In genomic region chr14:56216631-56217379, GRCh38 we compare ENCODE assay signal across 9 cellular contexts.
DNase-seq lines count a peak whose midpoint lies in the region; ATAC-seq and TF ChIP-seq lines count a peak whose summit lies in the region.
"Had no signal": no experiment of that assay in that cellular context is flagged by ENCODE, and none has a peak within 500 bp of the region (broad histone marks: within the 10 kb centered on the region; RNA-seq: fewer than 3 reads in every experiment).

No MANE protein-coding gene starts in this region.

- no peaks in the 10 kb centered on the region for H3K27me3 Mint-ChIP-seq in activated CD8-positive, alpha-beta T cell treated with anti-CD3 and anti-CD28 coated beads for 36 hours
- H3K27me3 Mint-ChIP-seq in activated CD8-positive, alpha-beta T cell treated with anti-CD3 and anti-CD28 coated beads, Interleukin-2, amount 10 ng/mL, durations not matched to agents 7 days and 5 days (ENCODE audit: low read depth): no peaks in the 10 kb centered on the region

- no peak for TF ChIP-seq CTCF in activated CD8-positive, alpha-beta T cell treated with anti-CD3 and anti-CD28 coated beads for 36 hours (IDR thresholded peaks at IDR 0.05)
- no peak for TF ChIP-seq CTCF in fibroblast of villous mesenchyme (IDR thresholded peaks at IDR 0.05; ENCODE audit: insufficient read depth, low read depth, low read length)

- no peak overlapping the region for H3K4me3 Mint-ChIP-seq in activated CD8-positive, alpha-beta T cell treated with anti-CD3 and anti-CD28 coated beads for 36 hours
- H3K4me3 Mint-ChIP-seq in activated CD8-positive, alpha-beta T cell treated with anti-CD3 and anti-CD28 coated beads, Interleukin-2, amount 10 ng/mL, durations not matched to agents 7 days and 5 days: no peak overlapping the region

- CTCF ChIA-PET in activated CD8-positive, alpha-beta T cell treated with anti-CD3 and anti-CD28 coated beads for 36 hours (lab: Charles Lee): no interaction called here
- CTCF ChIA-PET in activated CD8-positive, alpha-beta T cell treated with anti-CD3 and anti-CD28 coated beads, Interleukin-2, amount 10 ng/mL, durations not matched to agents 7 days and 5 days (lab: Charles Lee): interaction anchor here (1.2 kb wide), 1 partner anchor 258 kb away, joined by 3 read pairs; no protein-coding TSS in a partner anchor

- H3K4me3 ChIP-seq in fibroblast of villous mesenchyme (ENCODE audit: low read depth, low read length): no peak overlapping the region

- H3K4me1 Mint-ChIP-seq in activated CD8-positive, alpha-beta T cell treated with anti-CD3 and anti-CD28 coated beads for 36 hours (ENCODE audit: low read depth): peaks cover 16% of the 10 kb centered on the region
- H3K4me1 Mint-ChIP-seq in activated CD8-positive, alpha-beta T cell treated with anti-CD3 and anti-CD28 coated beads, Interleukin-2, amount 10 ng/mL, durations not matched to agents 7 days and 5 days (ENCODE audit: low read depth): peaks cover 9% of the 10 kb centered on the region

- POLR2A ChIA-PET in activated CD8-positive, alpha-beta T cell treated with anti-CD3 and anti-CD28 coated beads for 36 hours (lab: Charles Lee): no interaction called here
- POLR2A ChIA-PET in activated CD8-positive, alpha-beta T cell treated with anti-CD3 and anti-CD28 coated beads, Interleukin-2, amount 10 ng/mL, durations not matched to agents 7 days and 5 days (lab: Charles Lee): no interaction called here

- peak; percentile 42 for DNase-seq in activated CD8-positive, alpha-beta T cell treated with anti-CD3 and anti-CD28 coated beads for 36 hours
- no peak for DNase-seq in activated CD8-positive, alpha-beta T cell treated with anti-CD3 and anti-CD28 coated beads, Interleukin-2, amount 10 ng/mL, durations not matched to agents 7 days and 5 days
- DNase-seq in NOMO-1 treated with DMSO at 0.1 percent for 48 hours (lab: John Stamatoyannopoulos, UW; ENCODE audit: unreplicated experiment) (peak; percentile 58), fibroblast of villous mesenchyme (ENCODE audit: low read depth) (peak; percentile 31), superior temporal gyrus (ENCODE audit: extremely low spot score) (peak; percentile 70), T1000 (lab: John Stamatoyannopoulos, UW) (no peak)

- H3K27ac Mint-ChIP-seq in activated CD8-positive, alpha-beta T cell treated with anti-CD3 and anti-CD28 coated beads for 36 hours: no peak overlapping the region
- no peak overlapping the region for H3K27ac Mint-ChIP-seq in activated CD8-positive, alpha-beta T cell treated with anti-CD3 and anti-CD28 coated beads, Interleukin-2, amount 10 ng/mL, durations not matched to agents 7 days and 5 days

- ATAC-seq in activated CD8-positive, alpha-beta T cell treated with anti-CD3 and anti-CD28 coated beads for 36 hours: no peak
- no peak for ATAC-seq in activated CD8-positive, alpha-beta T cell treated with anti-CD3 and anti-CD28 coated beads, Interleukin-2, amount 10 ng/mL, durations not matched to agents 7 days and 5 days
- ATAC-seq in HG03457 (IDR thresholded peaks at IDR 0.05; ENCODE audit: unreplicated experiment): no peak
- ATAC-seq in HG02678 (IDR thresholded peaks at IDR 0.05; ENCODE audit: unreplicated experiment): no peak
- ATAC-seq: Panc1 had no signal

- no peaks in the 10 kb centered on the region for H3K36me3 Mint-ChIP-seq in activated CD8-positive, alpha-beta T cell treated with anti-CD3 and anti-CD28 coated beads for 36 hours (ENCODE audit: low read depth)
- no peaks in the 10 kb centered on the region for H3K36me3 Mint-ChIP-seq in activated CD8-positive, alpha-beta T cell treated with anti-CD3 and anti-CD28 coated beads, Interleukin-2, amount 10 ng/mL, durations not matched to agents 7 days and 5 days (ENCODE audit: low read depth)

- no peaks in the 10 kb centered on the region for H3K9me3 Mint-ChIP-seq in activated CD8-positive, alpha-beta T cell treated with anti-CD3 and anti-CD28 coated beads for 36 hours
- H3K9me3 Mint-ChIP-seq in activated CD8-positive, alpha-beta T cell treated with anti-CD3 and anti-CD28 coated beads, Interleukin-2, amount 10 ng/mL, durations not matched to agents 7 days and 5 days (ENCODE audit: insufficient read depth): no peaks in the 10 kb centered on the region

- intact Hi-C loops in activated CD8-positive, alpha-beta T cell treated with anti-CD3 and anti-CD28 coated beads for 36 hours (cut with micrococcal nuclease): no loop called here

Comparison
In these comparisons a context has a peak if more than half of its experiments do, and no peak if none do; other contexts are left out.
1. DNase-seq: peak in activated CD8-positive, alpha-beta T cell treated with anti-CD3 and anti-CD28 coated beads for 36 hours (single experiment), NOMO-1 treated with DMSO at 0.1 percent for 48 hours (single experiment), fibroblast of villous mesenchyme (single experiment) and superior temporal gyrus (single experiment); none in activated CD8-positive, alpha-beta T cell treated with anti-CD3 and anti-CD28 coated beads, Interleukin-2, amount 10 ng/mL, durations not matched to agents 7 days and 5 days (single experiment) and T1000 (single experiment).